ENCODE assay signal across 1 cellular context in the genomic region with DNA sequence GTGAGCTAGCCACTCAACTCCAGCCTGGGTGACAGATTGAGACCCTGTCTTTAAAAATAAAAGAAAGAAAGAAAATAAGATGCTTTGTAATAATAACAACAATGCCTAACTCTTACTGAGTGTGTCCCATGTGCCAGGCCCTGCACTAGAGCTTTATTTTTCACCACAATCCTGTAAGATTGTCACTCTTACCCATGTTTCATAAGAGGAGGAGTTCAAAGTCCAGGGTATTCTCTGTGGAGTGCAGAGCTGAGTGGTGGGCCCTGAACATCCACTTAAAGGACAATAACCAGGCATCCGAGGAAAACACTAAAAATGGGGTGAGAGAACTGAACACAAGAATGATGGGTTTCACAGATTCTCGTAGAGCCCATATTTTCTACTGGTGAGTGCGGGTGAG.
TF ChIP-seq lines count a peak whose summit lies in the region.

No MANE protein-coding gene starts in this region.

TF ChIP-seq in IMR-90, 13 proteins besides CTCF, POLR2A, EP300 and RAD21:
- TF ChIP-seq BHLHE40 (IDR thresholded peaks at IDR 0.05; ENCODE audit: low read depth, low read length) (no peak), ELK1 (IDR thresholded peaks at IDR 0.05; ENCODE audit: borderline replicate concordance, low read depth, low read length) (no peak)
TF ChIP-seq in IMR-90: peak in this region for 0.
